ENCODE assay signal across 17 cellular contexts in genomic region chr3:81846988-81847387, GRCh38.
DNase-seq lines count a peak whose midpoint lies in the region; ATAC-seq, FAIRE-seq and TF ChIP-seq lines count a peak whose summit lies in the region.
"Had no signal": no experiment of that assay in that cellular context is flagged by ENCODE, and none has a peak within 500 bp of the region (broad histone marks: within the 10 kb centered on the region; RNA-seq: fewer than 3 reads in every experiment).

No MANE protein-coding gene starts in this region.

- TF ChIP-seq POLR2A in GM12892 (IDR thresholded peaks at IDR 0.05; ENCODE audit: low read depth, low read length) (no peak), body of pancreas (IDR thresholded peaks at IDR 0.05) (no peak), HepG2 (IDR thresholded peaks at IDR 0.05; ENCODE audit: insufficient read depth in 1 of 2, low read depth in 2 of 2, low read length in 2 of 2) (no peak)

- POLR2A ChIA-PET in HepG2 (lab: Yijun Ruan, JAX): no interaction called here
- POLR2A ChIA-PET in naive thymus-derived CD4-positive, alpha-beta T cell (lab: Charles Lee): no interaction called here

- no peak overlapping the region for H3K4me3 Mint-ChIP-seq in naive thymus-derived CD4-positive, alpha-beta T cell
- H3K4me3 Mint-ChIP-seq: B cell; CD8-positive, alpha-beta T cell had no signal

- H3K27ac ChIP-seq in body of pancreas (peak overlapping the region in 1 of 4 donors; percentile 12), HepG2 (ENCODE audit: extremely low read length, insufficient read depth, low read length) (no peak overlapping the region)
- H3K27ac ChIP-seq in naive thymus-derived CD4-positive, alpha-beta T cell (ENCODE audit: low read depth, low read length): no peak overlapping the region
- H3K27ac ChIP-seq: BLaER1 treated with 17β-estradiol and CSF1 and Interleukin-3, amounts not matched to agents 10 nM and 100 nM; KMS-11 had no signal

- H2AFZ ChIP-seq in HepG2 (ENCODE audit: low read length): no peak overlapping the region

- TF ChIP-seq RAD21 in HepG2 (CRISPR knock-in tag; IDR thresholded peaks at IDR 0.05): no peak

- H3K36me3 Mint-ChIP-seq in naive thymus-derived CD4-positive, alpha-beta T cell: no peaks in the 10 kb centered on the region
- H3K36me3 Mint-ChIP-seq: CD8-positive, alpha-beta T cell had no signal

- intact Hi-C loops in body of pancreas (cut with DNase I) (no loop called here), HepG2 (cut with micrococcal nuclease; ENCODE audit: unreplicated experiment) (no loop called here)
- intact Hi-C loops in naive thymus-derived CD4-positive, alpha-beta T cell (cut with micrococcal nuclease): no loop called here

- peaks cover 0 to 6% (median 0%) of the 10 kb centered on the region in 5 donors for H3K27me3 Mint-ChIP-seq in naive thymus-derived CD4-positive, alpha-beta T cell
- H3K27me3 Mint-ChIP-seq: B cell had no signal

- H3K9ac ChIP-seq in HepG2 (ENCODE audit: insufficient read depth, low read depth, low read length): no peak overlapping the region
- H3K9ac ChIP-seq: BLaER1 treated with 17β-estradiol and CSF1 and Interleukin-3, amounts not matched to agents 10 nM and 100 nM; KMS-11 had no signal

- no peaks in the 10 kb centered on the region for H3K79me2 ChIP-seq in HepG2 (ENCODE audit: insufficient read depth, low read length)

- FAIRE-seq in GM12892 (lab: Jason Lieb, UNC) (peak; percentile 48), HepG2 (lab: Jason Lieb, UNC) (no peak)
- FAIRE-seq: GM12878, GM18507 had no signal

- H3K9me3 ChIP-seq in body of pancreas: no peaks in the 10 kb centered on the region
- H3K9me3 ChIP-seq in HepG2 (ENCODE audit: low read length): no peaks in the 10 kb centered on the region
- no peaks in the 10 kb centered on the region for H3K9me3 ChIP-seq in naive thymus-derived CD4-positive, alpha-beta T cell (ENCODE audit: control insufficient read depth in 2 of 3, low read length in 3 of 3)
- H3K9me3 ChIP-seq: BLaER1 treated with 17β-estradiol and CSF1 and Interleukin-3, amounts not matched to agents 10 nM and 100 nM; HAP-1 had no signal

- DNase-seq in GM12892 (ENCODE audit: insufficient read length) (no peak), body of pancreas (no peak), HepG2 (ENCODE audit: low spot score) (peak; percentile 43), GM19240 (ENCODE audit: insufficient read length, low spot score) (no peak)
- DNase-seq in naive thymus-derived CD4-positive, alpha-beta T cell: no peak
- DNase-seq: Calu3; CD8-positive, alpha-beta T cell; DMS79 treated with DMSO at 0.1 percent for 48 hours; EL had no signal

- H3K4me1 Mint-ChIP-seq in naive thymus-derived CD4-positive, alpha-beta T cell: no peaks in the 10 kb centered on the region
- H3K4me1 Mint-ChIP-seq: B cell had no signal

- 12 to 23% methylated on average over 1 of the region's 1 CpG for WGBS in body of pancreas, 2 donors
- WGBS in HepG2 (ENCODE audit: low lambda C conversion rate): 7% methylated on average over 1 of the region's 1 CpG

- no peak overlapping the region for H3K4me2 ChIP-seq in HepG2 (ENCODE audit: low read depth, low read length)
- H3K4me2 ChIP-seq: BLaER1 treated with 17β-estradiol and CSF1 and Interleukin-3, amounts not matched to agents 10 nM and 100 nM; KMS-11 had no signal

- CTCF ChIA-PET in HepG2 (lab: Yijun Ruan, JAX; ENCODE audit: low intra/inter-chr PET ratio, low total read pairs): no interaction called here
- CTCF ChIA-PET in naive thymus-derived CD4-positive, alpha-beta T cell (lab: Charles Lee): no interaction called here

- no peak overlapping the region for H3K4me3 ChIP-seq in body of pancreas
- H3K4me3 ChIP-seq in HepG2 (replicated peaks in 1 of 3; ENCODE audit: insufficient read depth in 1 of 3, low read depth in 2 of 3, low read length in 3 of 3): no peak overlapping the region
- H3K4me3 ChIP-seq in naive thymus-derived CD4-positive, alpha-beta T cell (ENCODE audit: low read length): no peak overlapping the region
- H3K4me3 ChIP-seq: BLaER1 treated with 17β-estradiol and CSF1 and Interleukin-3, amounts not matched to agents 10 nM and 100 nM; GM12878; HAP-1 had no signal

- no peak for TF ChIP-seq EP300 in HepG2 (IDR thresholded peaks at IDR 0.05; ENCODE audit: low read depth in 2 of 2, low read length in 2 of 2)
- TF ChIP-seq EP300 in HepG2 (CRISPR knock-in tag; IDR thresholded peaks at IDR 0.05; ENCODE audit: borderline replicate concordance): no peak

- H3K9me3 Mint-ChIP-seq in naive thymus-derived CD4-positive, alpha-beta T cell: no peaks in the 10 kb centered on the region
- H3K9me3 Mint-ChIP-seq: CD8-positive, alpha-beta T cell had no signal

- no peaks in the 10 kb centered on the region for H4K20me1 ChIP-seq in HepG2 (ENCODE audit: insufficient read depth, low read length)
- H4K20me1 ChIP-seq: BLaER1 treated with 17β-estradiol and CSF1 and Interleukin-3, amounts not matched to agents 10 nM and 100 nM had no signal

- peaks cover 6% of the 10 kb centered on the region for H3K4me1 ChIP-seq in body of pancreas
- H3K4me1 ChIP-seq in HepG2 (ENCODE audit: insufficient read depth, low read length): peaks cover 9% of the 10 kb centered on the region; the same call in 1 of the 2 replicates
- H3K4me1 ChIP-seq in naive thymus-derived CD4-positive, alpha-beta T cell (ENCODE audit: control insufficient read depth in 2 of 2, insufficient read depth in 2 of 2, low read length in 2 of 2): no peaks in the 10 kb centered on the region
- H3K4me1 ChIP-seq: HAP-1 had no signal

- BruUV-seq in HepG2 (replicated peaks; lab: Mats Ljungman, UMichigan): no TSS peak

- ATAC-seq in body of pancreas: peak; percentile 76
- peak; percentile 73 for ATAC-seq in HepG2
- no peak for ATAC-seq in naive thymus-derived CD4-positive, alpha-beta T cell
- ATAC-seq in GM21390 (IDR thresholded peaks at IDR 0.05; ENCODE audit: unreplicated experiment): no peak
- ATAC-seq in HG03469 (IDR thresholded peaks at IDR 0.05; ENCODE audit: unreplicated experiment): no peak
- ATAC-seq: CD8-positive, alpha-beta T cell; GM12878 had no signal

- in situ Hi-C loops in HepG2 (cut with HindIII; ENCODE audit: extremely low pct_ligation_motif_present, low pct_unique_long_range_greater_than_20kb): no loop called here

- no peak for TF ChIP-seq CTCF in body of pancreas (IDR thresholded peaks at IDR 0.05)
- no peak for TF ChIP-seq CTCF in HepG2 (CRISPR knock-in tag; IDR thresholded peaks at IDR 0.05)

- no peaks in the 10 kb centered on the region for H3K27me3 ChIP-seq in body of pancreas
- no peaks in the 10 kb centered on the region for H3K27me3 ChIP-seq in HepG2 (ENCODE audit: control insufficient read depth in 1 of 2, insufficient read depth in 2 of 2, low read length in 2 of 2)
- H3K27me3 ChIP-seq in naive thymus-derived CD4-positive, alpha-beta T cell (ENCODE audit: control insufficient read depth in 2 of 2, insufficient read depth in 2 of 2, low read length in 2 of 2): no peaks in the 10 kb centered on the region
- H3K27me3 ChIP-seq: BLaER1 treated with 17β-estradiol and CSF1 and Interleukin-3, amounts not matched to agents 10 nM and 100 nM had no signal

- H3K27ac Mint-ChIP-seq in naive thymus-derived CD4-positive, alpha-beta T cell: no peak overlapping the region
- H3K27ac Mint-ChIP-seq: B cell; CD8-positive, alpha-beta T cell had no signal

- H3K36me3 ChIP-seq in body of pancreas (replicated peaks in 1 of 2; ENCODE audit: insufficient read depth in 1 of 2, low read depth in 2 of 2) (no peaks in the 10 kb centered on the region), HepG2 (replicated peaks in 1 of 2; ENCODE audit: control insufficient read depth in 1 of 2, insufficient read depth in 2 of 2, low read length in 2 of 2) (no peaks in the 10 kb centered on the region)
- H3K36me3 ChIP-seq in naive thymus-derived CD4-positive, alpha-beta T cell (ENCODE audit: control insufficient read depth in 2 of 3, insufficient read depth in 3 of 3, low read length in 3 of 3): no peaks in the 10 kb centered on the region
- H3K36me3 ChIP-seq: BLaER1 treated with 17β-estradiol and CSF1 and Interleukin-3, amounts not matched to agents 10 nM and 100 nM; HAP-1 had no signal

TF ChIP-seq in HepG2, 621 proteins besides CTCF, POLR2A, EP300 and RAD21 (continues in another document):
- TF ChIP-seq ZMYM3 (CRISPR knock-in tag; IDR thresholded peaks at IDR 0.05) (no peak), ZNF629 (CRISPR knock-in tag; conservative IDR thresholded peaks at IDR 0.05) (no peak), PRPF4 (IDR thresholded peaks at IDR 0.05; ENCODE audit: low read depth, low read length, poor library complexity, severe bottlenecking) (no peak), ZNF605 (CRISPR knock-in tag; IDR thresholded peaks at IDR 0.05) (no peak), ZNF775 (CRISPR knock-in tag; IDR thresholded peaks at IDR 0.05; ENCODE audit: borderline replicate concordance) (no peak), ZNF441 (CRISPR knock-in tag; IDR thresholded peaks at IDR 0.05; ENCODE audit: borderline replicate concordance) (no peak)
- TF ChIP-seq, protein P1, sequence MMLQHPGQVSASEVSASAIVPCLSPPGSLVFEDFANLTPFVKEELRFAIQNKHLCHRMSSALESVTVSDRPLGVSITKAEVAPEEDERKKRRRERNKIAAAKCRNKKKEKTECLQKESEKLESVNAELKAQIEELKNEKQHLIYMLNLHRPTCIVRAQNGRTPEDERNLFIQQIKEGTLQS (CRISPR knock-in tag; IDR thresholded peaks at IDR 0.05): no peak
- TF ChIP-seq, protein P2, sequence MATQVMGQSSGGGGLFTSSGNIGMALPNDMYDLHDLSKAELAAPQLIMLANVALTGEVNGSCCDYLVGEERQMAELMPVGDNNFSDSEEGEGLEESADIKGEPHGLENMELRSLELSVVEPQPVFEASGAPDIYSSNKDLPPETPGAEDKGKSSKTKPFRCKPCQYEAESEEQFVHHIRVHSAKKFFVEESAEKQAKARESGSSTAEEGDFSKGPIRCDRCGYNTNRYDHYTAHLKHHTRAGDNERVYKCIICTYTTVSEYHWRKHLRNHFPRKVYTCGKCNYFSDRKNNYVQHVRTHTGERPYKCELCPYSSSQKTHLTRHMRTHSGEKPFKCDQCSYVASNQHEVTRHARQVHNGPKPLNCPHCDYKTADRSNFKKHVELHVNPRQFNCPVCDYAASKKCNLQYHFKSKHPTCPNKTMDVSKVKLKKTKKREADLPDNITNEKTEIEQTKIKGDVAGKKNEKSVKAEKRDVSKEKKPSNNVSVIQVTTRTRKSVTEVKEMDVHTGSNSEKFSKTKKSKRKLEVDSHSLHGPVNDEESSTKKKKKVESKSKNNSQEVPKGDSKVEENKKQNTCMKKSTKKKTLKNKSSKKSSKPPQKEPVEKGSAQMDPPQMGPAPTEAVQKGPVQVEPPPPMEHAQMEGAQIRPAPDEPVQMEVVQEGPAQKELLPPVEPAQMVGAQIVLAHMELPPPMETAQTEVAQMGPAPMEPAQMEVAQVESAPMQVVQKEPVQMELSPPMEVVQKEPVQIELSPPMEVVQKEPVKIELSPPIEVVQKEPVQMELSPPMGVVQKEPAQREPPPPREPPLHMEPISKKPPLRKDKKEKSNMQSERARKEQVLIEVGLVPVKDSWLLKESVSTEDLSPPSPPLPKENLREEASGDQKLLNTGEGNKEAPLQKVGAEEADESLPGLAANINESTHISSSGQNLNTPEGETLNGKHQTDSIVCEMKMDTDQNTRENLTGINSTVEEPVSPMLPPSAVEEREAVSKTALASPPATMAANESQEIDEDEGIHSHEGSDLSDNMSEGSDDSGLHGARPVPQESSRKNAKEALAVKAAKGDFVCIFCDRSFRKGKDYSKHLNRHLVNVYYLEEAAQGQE (IDR thresholded peaks at IDR 0.05; ENCODE audit: borderline replicate concordance in 1 of 2, low read depth in 1 of 2, low read length in 2 of 2): no peak

Comparison
In these comparisons a context has a peak if more than half of its experiments do, and no peak if none do; other contexts are left out.
1. ATAC-seq: peak in body of pancreas (single experiment) and HepG2 (single experiment); none in naive thymus-derived CD4-positive, alpha-beta T cell (single experiment), GM21390 (single experiment) and HG03469 (single experiment).